Comparison of ENCODE assay signal across 9 cellular contexts in genomic region chr13:51785592-51786424, GRCh38. TPM values are rescaled to one million over a fixed set of nuclear protein-coding genes. Genes with fewer than 3 reads are reported as not detected.
A peak's percentile ranks its signal among the peaks of the same experiment; 100 is the strongest.
DNase-seq lines count a peak whose midpoint lies in the region; ATAC-seq and TF ChIP-seq lines count a peak whose summit lies in the region.
"Had no signal": no experiment of that assay in that cellular context is flagged by ENCODE, and none has a peak within 500 bp of the region (broad histone marks: within the 10 kb centered on the region; RNA-seq: fewer than 3 reads in every experiment).

No MANE protein-coding gene starts in this region.

- intact Hi-C loops in esophagus muscularis mucosa (cut with DNase I) = no loop called here

- ATAC-seq in activated naive CD8-positive, alpha-beta T cell treated with anti-CD3 and anti-CD28 coated beads, Interleukin-2, amount 50 U/mL, for 24 hours = no peak
- ATAC-seq in GM18511 (IDR thresholded peaks at IDR 0.05; ENCODE audit: unreplicated experiment) = no peak
- ATAC-seq in GM18498 (IDR thresholded peaks at IDR 0.05; ENCODE audit: unreplicated experiment) = no peak

- peaks cover 18 to 22% (median 20%) of the 10 kb centered on the region in 4 donors for H3K4me1 ChIP-seq in esophagus muscularis mucosa
- peaks cover 8% of the 10 kb centered on the region for H3K4me1 ChIP-seq in rectal smooth muscle tissue (ENCODE audit: control insufficient read depth, insufficient read depth, low read length)

- no peaks in the 10 kb centered on the region for H3K9me3 ChIP-seq in esophagus muscularis mucosa

- no peak for TF ChIP-seq POLR2A in esophagus muscularis mucosa (IDR thresholded peaks at IDR 0.05; ENCODE audit: low read depth)

- no peak for TF ChIP-seq CTCF in esophagus muscularis mucosa (IDR thresholded peaks at IDR 0.05)

- no peaks in the 10 kb centered on the region for H3K4me1 Mint-ChIP-seq in activated naive CD8-positive, alpha-beta T cell treated with anti-CD3 and anti-CD28 coated beads, Interleukin-2, amount 50 U/mL, for 24 hours

- DNase-seq in G401 (ENCODE audit: low spot score) = peak; percentile 90
- peak; percentile 83 for DNase-seq in NCI-H345 (lab: John Stamatoyannopoulos, UW)
- no peak for DNase-seq in esophagus muscularis mucosa (ENCODE audit: extremely low spot score)
- no peak for DNase-seq in activated naive CD8-positive, alpha-beta T cell treated with anti-CD3 and anti-CD28 coated beads, Interleukin-2, amount 50 U/mL, for 24 hours
- no peak for DNase-seq in stimulated activated naive CD4-positive, alpha-beta T cell (lab: John Stamatoyannopoulos, UW)
- DNase-seq: SIG-M5 had no signal

- peak overlapping the region; percentile 57 to 72 (median 60) for H3K27ac ChIP-seq in esophagus muscularis mucosa (replicated peaks in 1 of 4)
- peak overlapping the region; percentile 34 for H3K27ac ChIP-seq in rectal smooth muscle tissue (ENCODE audit: low read depth, low read length)

- TF ChIP-seq EP300 in esophagus muscularis mucosa (IDR thresholded peaks at IDR 0.05) = no peak

- 26% methylated on average over 13 of the region's 13 CpGs for WGBS in esophagus muscularis mucosa

- H3K4me3 Mint-ChIP-seq in activated naive CD8-positive, alpha-beta T cell treated with anti-CD3 and anti-CD28 coated beads, Interleukin-2, amount 50 U/mL, for 24 hours = no peak overlapping the region

- no peak overlapping the region for H3K27ac Mint-ChIP-seq in activated naive CD8-positive, alpha-beta T cell treated with anti-CD3 and anti-CD28 coated beads, Interleukin-2, amount 50 U/mL, for 24 hours

- no peak overlapping the region for H3K9ac ChIP-seq in rectal smooth muscle tissue (ENCODE audit: low read length)

- in situ Hi-C loops in G401 (cut with HindIII; ENCODE audit: low sequenced_read_pairs) = no loop called here

- no peaks in the 10 kb centered on the region for H3K9me3 Mint-ChIP-seq in activated naive CD8-positive, alpha-beta T cell treated with anti-CD3 and anti-CD28 coated beads, Interleukin-2, amount 50 U/mL, for 24 hours

- no peaks in the 10 kb centered on the region for H3K36me3 Mint-ChIP-seq in activated naive CD8-positive, alpha-beta T cell treated with anti-CD3 and anti-CD28 coated beads, Interleukin-2, amount 50 U/mL, for 24 hours (ENCODE audit: low read depth)

- H3K27me3 Mint-ChIP-seq in activated naive CD8-positive, alpha-beta T cell treated with anti-CD3 and anti-CD28 coated beads, Interleukin-2, amount 50 U/mL, for 24 hours = no peaks in the 10 kb centered on the region

- H3K4me3 ChIP-seq in esophagus muscularis mucosa = peak overlapping the region in 3 of 4 donors; percentile 8 to 17 (median 14)
- no peak overlapping the region for H3K4me3 ChIP-seq in rectal smooth muscle tissue (ENCODE audit: low read length)

- H3K36me3 ChIP-seq in esophagus muscularis mucosa (peaks cover 0 to 20% (median 0%) of the 10 kb centered on the region in 4 donors), rectal smooth muscle tissue (ENCODE audit: control insufficient read depth, insufficient read depth, low read length) (no peaks in the 10 kb centered on the region)

- H3K27me3 ChIP-seq in esophagus muscularis mucosa (no peaks in the 10 kb centered on the region), rectal smooth muscle tissue (ENCODE audit: control insufficient read depth, insufficient read depth, low read length) (no peaks in the 10 kb centered on the region)

RNA-seq across cellular contexts. Expression of gene DHRS12, which starts 18.2 kb away (rescaled TPM):
- total RNA-seq in G401 (2014; rRNA removed; shearing (Covaris generic)) = 11.3 and 12.1 TPM in 2 replicates
- 10 to 100 TPM; 10.3 to 18.6 (median 14.9) TPM for total RNA-seq in esophagus muscularis mucosa

RNA-seq across cellular contexts. Expression of gene TMEM272, which starts 59.2 kb away (rescaled TPM):
- total RNA-seq in G401 (2014; rRNA removed; shearing (Covaris generic)) = 0.10 TPM in 1 of 2 replicates, not detected in the other
- total RNA-seq in esophagus muscularis mucosa = not detected

Comparison
In these comparisons a context has a peak if more than half of its experiments do, and no peak if none do; other contexts are left out.
1. DNase-seq: peak in G401 (single experiment) and NCI-H345 (single experiment); none in esophagus muscularis mucosa (single experiment), activated naive CD8-positive, alpha-beta T cell treated with anti-CD3 and anti-CD28 coated beads, Interleukin-2, amount 50 U/mL, for 24 hours (single experiment) and stimulated activated naive CD4-positive, alpha-beta T cell (0 of 6).